Comparison of ENCODE assay signal across 9 cellular contexts in the genomic region with DNA sequence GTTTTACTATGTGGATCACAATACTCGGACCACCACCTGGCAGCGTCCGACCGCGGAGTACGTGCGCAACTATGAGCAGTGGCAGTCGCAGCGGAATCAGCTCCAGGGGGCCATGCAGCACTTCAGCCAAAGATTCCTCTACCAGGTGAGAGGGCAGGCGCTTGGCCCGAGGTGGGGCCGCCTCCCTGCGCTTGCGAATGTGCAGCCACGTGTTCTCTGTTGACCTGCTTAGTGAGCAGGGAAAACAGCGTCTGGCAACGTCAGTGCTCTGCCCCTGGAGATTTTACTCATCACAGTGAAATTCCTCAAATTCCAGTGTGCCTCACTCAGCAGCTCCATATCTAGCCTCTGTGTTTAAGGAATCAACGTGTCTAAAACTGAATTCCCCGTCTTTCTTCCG. TPM values are rescaled to one million over a fixed set of nuclear protein-coding genes. Genes with fewer than 3 reads are reported as not detected.
A peak's percentile ranks its signal among the peaks of the same experiment; 100 is the strongest.
DNase-seq lines count a peak whose midpoint lies in the region; ATAC-seq, FAIRE-seq and TF ChIP-seq lines count a peak whose summit lies in the region.
"Had no signal": no experiment of that assay in that cellular context is flagged by ENCODE, and none has a peak within 500 bp of the region (broad histone marks: within the 10 kb centered on the region; RNA-seq: fewer than 3 reads in every experiment).

No MANE protein-coding gene starts in this region.

- H3K27ac ChIP-seq in thoracic aorta = peak overlapping the region; percentile 84 to 96
- no peak overlapping the region for H3K27ac ChIP-seq in Peyer's patch

- H3K36me3 ChIP-seq in thoracic aorta (no peaks in the 10 kb centered on the region), Peyer's patch (peaks cover 0 to 11% (median 0%) of the 10 kb centered on the region in 3 donors)

- H3K27me3 ChIP-seq in thoracic aorta (replicated peaks; ENCODE audit: insufficient read depth) = no peaks in the 10 kb centered on the region
- no peaks in the 10 kb centered on the region for H3K27me3 ChIP-seq in Peyer's patch

- FAIRE-seq in frontal cortex (lab: Jason Lieb, UNC) = no peak

- no peak for TF ChIP-seq CTCF in cardiac fibroblast (IDR thresholded peaks at IDR 0.05; ENCODE audit: low read depth, low read length)
- no peak for TF ChIP-seq CTCF in thoracic aorta (IDR thresholded peaks at IDR 0.05)
- no peak for TF ChIP-seq CTCF in Peyer's patch (IDR thresholded peaks at IDR 0.05)

- H3K9me3 ChIP-seq in thoracic aorta (no peaks in the 10 kb centered on the region), Peyer's patch (no peaks in the 10 kb centered on the region)

- no peak for TF ChIP-seq POLR2A in Peyer's patch (IDR thresholded peaks at IDR 0.05)

- ATAC-seq in thoracic aorta (ENCODE audit: insufficient number of reproducible peaks, low FRiP score, low read depth) = peak; percentile 42
- ATAC-seq in left colon = no peak

- H3K4me3 ChIP-seq in cardiac fibroblast (replicated peaks in 1 of 2; ENCODE audit: low read depth in 2 of 2, low read length in 2 of 2) (peak overlapping the region; percentile 21 to 33), thoracic aorta (peak overlapping the region; percentile 46), Peyer's patch (no peak overlapping the region)

- H3K4me1 ChIP-seq in thoracic aorta (ENCODE audit: control insufficient read depth in 1 of 2, low read depth in 2 of 2) (peaks cover 39 to 68% of the 10 kb centered on the region in 2 donors), Peyer's patch (no peaks in the 10 kb centered on the region)

- DNase-seq in HK-2 (ENCODE audit: unreplicated experiment) (peak; percentile 94), cardiac fibroblast (ENCODE audit: low read depth in 2 of 2) (peak; percentile 98), islet precursor cell (peak; percentile 98), thoracic aorta (ENCODE audit: low spot score) (no peak), Peyer's patch (no peak), NCI-H524 (lab: John Stamatoyannopoulos, UW) (no peak), left colon (no peak), frontal cortex (ENCODE audit: low spot score in 2 of 2) (no peak)
- DNase-seq: activated CD4-positive, alpha-beta memory T cell treated with anti-CD3 and anti-CD28 coated beads, Interleukin-2, amount 10 ng/mL, durations not matched to agents 7 days and 5 days had no signal

- intact Hi-C loops in left colon (cut with DNase I, micrococcal nuclease) = no loop called here

RNA-seq across cellular contexts. Expression of gene CLEC18A, which starts 33.4 kb away (rescaled TPM):
- 10 to 100 TPM; 12.4 to 21.9 TPM for total RNA-seq in thoracic aorta
- 1 to 10 TPM in 3 of 4 donors, under 1 TPM in 1; 0.83 to 9.9 (median 4.9) TPM for total RNA-seq in Peyer's patch
- 1 to 10 TPM; 1.0 to 2.0 TPM for total RNA-seq in left colon
- total RNA-seq in frontal cortex = 0.82 TPM

Comparison
In these comparisons a context has a peak if more than half of its experiments do, and no peak if none do; other contexts are left out.
1. DNase-seq: peak in HK-2 (single experiment), cardiac fibroblast (2 of 2) and islet precursor cell (single experiment); none in thoracic aorta (single experiment), Peyer's patch (0 of 3), NCI-H524 (0 of 2), left colon (0 of 2) and frontal cortex (0 of 2).
2. H3K4me3 ChIP-seq: peak in cardiac fibroblast (2 of 2) and thoracic aorta (single experiment); none in Peyer's patch (0 of 4).
3. H3K27ac ChIP-seq: peak in thoracic aorta (2 of 2); none in Peyer's patch (0 of 4).